In genomic region chr2:96664366-96664765, GRCh38 we compare ENCODE assay signal across 1 cellular context.
TF ChIP-seq lines count a peak whose summit lies in the region.

No MANE protein-coding gene starts in this region.

TF ChIP-seq in WTC11, 78 proteins besides CTCF, POLR2A, EP300 and RAD21 (continued from another document):
- TF ChIP-seq ATF2 (CRISPR knock-in tag; IDR thresholded peaks at IDR 0.05; ENCODE audit: borderline replicate concordance, low read depth) (no peak), NFE2L1 (CRISPR knock-in tag; IDR thresholded peaks at IDR 0.05) (no peak), NR2C2 (CRISPR knock-in tag; IDR thresholded peaks at IDR 0.05) (no peak), JUN (CRISPR knock-in tag; IDR thresholded peaks at IDR 0.05) (no peak), EMX1 (CRISPR knock-in tag; IDR thresholded peaks at IDR 0.05) (no peak)
